8 cellular contexts compared by ENCODE assay signal in the genomic region with DNA sequence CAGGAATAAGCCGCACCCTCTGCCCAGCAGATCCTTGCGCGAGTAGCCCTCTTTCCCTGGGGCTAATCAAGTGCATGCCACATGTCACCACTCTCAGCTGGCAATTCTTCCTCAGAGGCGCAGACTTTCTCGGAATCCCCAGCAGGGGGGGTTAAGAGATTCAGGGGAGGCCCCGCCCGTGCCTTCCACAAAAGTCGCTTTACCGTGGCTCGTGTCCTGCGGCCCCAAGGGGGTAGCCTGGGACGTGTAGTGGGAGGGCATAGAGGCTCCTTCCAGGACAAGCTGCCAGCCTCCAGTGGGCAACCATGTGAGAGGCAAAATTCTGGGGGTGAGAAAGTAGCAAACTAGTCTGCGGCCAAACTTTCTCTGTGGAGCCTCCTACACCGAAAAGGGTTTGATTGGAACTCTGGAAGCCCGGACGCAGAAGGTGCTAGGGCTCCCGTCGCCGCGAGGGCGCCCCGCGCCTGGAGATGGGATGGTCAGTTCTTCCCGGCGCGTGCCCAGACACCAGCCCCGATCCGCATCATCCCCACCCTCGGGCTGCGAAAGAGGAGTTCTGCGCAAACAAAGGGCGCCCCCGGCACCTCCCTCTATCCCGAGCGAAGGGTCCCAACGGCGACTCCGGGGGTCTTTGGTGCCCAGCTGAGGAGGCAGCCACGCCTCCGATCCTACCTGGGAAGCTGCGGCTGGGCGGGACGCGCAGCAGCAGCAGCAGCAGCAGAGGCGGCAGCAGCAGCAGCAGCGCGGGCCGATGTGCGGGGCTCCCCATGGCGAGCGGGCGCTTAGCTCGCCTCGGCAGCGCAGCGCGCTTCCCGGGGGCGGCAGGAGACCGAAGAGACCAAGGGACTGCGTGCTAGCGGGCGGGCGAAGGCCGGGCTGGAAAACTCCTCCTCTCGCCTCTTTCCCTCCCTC. TPM values are rescaled to one million over a fixed set of nuclear protein-coding genes. Genes with fewer than 3 reads are reported as not detected.
DNase-seq lines count a peak whose midpoint lies in the region; ATAC-seq, FAIRE-seq and TF ChIP-seq lines count a peak whose summit lies in the region.

Gene SRPX (minus strand): TSS at position 848 of the 912 bp plus-strand sequence. CDS start 79 bp downstream, at position 769.

- H3K27ac Mint-ChIP-seq in MCF 10A (ENCODE audit: low read depth, unreplicated experiment), result no peak within 1 kb of the TSS

- H3K36me3 Mint-ChIP-seq in MCF 10A (ENCODE audit: insufficient read depth, unreplicated experiment), result no peaks in the 10 kb centered on the region

- H3K4me1 Mint-ChIP-seq in MCF 10A (ENCODE audit: insufficient read depth, unreplicated experiment), result no peaks in the 10 kb centered on the region

- ATAC-seq in stimulated activated naive CD8-positive, alpha-beta T cell treated with anti-CD3 and anti-CD28 coated beads, Interleukin-15, Interleukin-2, amounts not matched to agents 100 U/mL and 50 U/mL, for 24 hours, result peak; percentile 43

- H3K27ac ChIP-seq in kidney (ENCODE audit: low read depth in 2 of 2, low read length in 2 of 2), result no peak within 1 kb of the TSS

- intact Hi-C loops in MCF 10A (cut with micrococcal nuclease) (loop anchor here (1.0 kb wide), 1 partner anchor 107 kb away; the partner anchor contains the start of gene RPGR), kidney (cut with DNase I) (no loop called here)

- in situ Hi-C loops in Caki2 (cut with HindIII; ENCODE audit: low pct_unique_long_range_greater_than_20kb, low sequenced_read_pairs), result no loop called here
- in situ Hi-C loops in HAP-1 (cut with MboI; ENCODE audit: low sequenced_read_pairs), result no loop called here

- no peaks in the 10 kb centered on the region for H3K36me3 ChIP-seq in HAP-1 (replicated peaks)
- no peaks in the 10 kb centered on the region for H3K36me3 ChIP-seq in kidney (ENCODE audit: control insufficient read depth in 1 of 2, insufficient read depth in 2 of 2, low read length in 2 of 2)

- H3K4me1 ChIP-seq in HAP-1, result no peaks in the 10 kb centered on the region; the same call in 1 of the 2 replicates
- H3K4me1 ChIP-seq in kidney (ENCODE audit: control insufficient read depth in 1 of 2, insufficient read depth in 1 of 2, low read depth in 1 of 2, low read length in 2 of 2), result no peaks in the 10 kb centered on the region

- CTCF ChIA-PET in MCF 10A (lab: Yijun Ruan, JAX), result interaction anchor here (0.6 to 4.2 kb wide), 15 partner anchors 9 to 1895 kb away, joined by 3 to 18 read pairs (median 3); partner anchors contain the start of gene RPGR

- DNase-seq in Caki2 (ENCODE audit: low read depth), result peak; percentile 55
- DNase-seq in HAP-1 (ENCODE audit: low spot score in 2 of 2), result peak; percentile 38 to 71
- DNase-seq in NOMO-1 (lab: John Stamatoyannopoulos, UW; ENCODE audit: unreplicated experiment in 2 of 2), result peak; percentile 38 to 46
- peak; percentile 62 for DNase-seq in MCF 10A (ENCODE audit: unreplicated experiment)
- DNase-seq in kidney, result peak; percentile 70
- DNase-seq in stimulated activated naive CD8-positive, alpha-beta T cell treated with anti-CD3 and anti-CD28 coated beads, Interleukin-15, Interleukin-2, amounts not matched to agents 100 U/mL and 50 U/mL, for 24 hours, result peak; percentile 19
- no peak for DNase-seq in NCI-H187 (lab: John Stamatoyannopoulos, UW)
- DNase-seq in GM19239 (ENCODE audit: insufficient read length, low spot score), result no peak

- H3K27me3 Mint-ChIP-seq in MCF 10A (ENCODE audit: insufficient read depth, unreplicated experiment), result peaks cover 28% of the 10 kb centered on the region

- peaks cover 47% of the 10 kb centered on the region for H3K27me3 ChIP-seq in HAP-1 (ENCODE audit: low read depth)

- peak within 1 kb of the TSS; percentile 69 for H3K4me3 Mint-ChIP-seq in MCF 10A (ENCODE audit: unreplicated experiment)

- POLR2A ChIA-PET in MCF 10A (lab: Yijun Ruan, JAX), result interaction anchor here (2.0 kb wide), 1 partner anchor 107 kb away, joined by 9 read pairs; the partner anchor contains the start of gene RPGR

- no peak for FAIRE-seq in kidney (lab: Jason Lieb, UNC)
- FAIRE-seq in GM19239 (lab: Jason Lieb, UNC), result no peak

- BruUV-seq in MCF 10A (replicated peaks; lab: Mats Ljungman, UMichigan), result no TSS peak

- H3K9me3 Mint-ChIP-seq in MCF 10A (ENCODE audit: unreplicated experiment), result no peaks in the 10 kb centered on the region

- H3K4me3 ChIP-seq in HAP-1, result peak within 1 kb of the TSS; percentile 30
- H3K4me3 ChIP-seq in kidney (ENCODE audit: low read length in 2 of 2), result peak within 1 kb of the TSS; percentile 36 to 51

- H3K9me3 ChIP-seq in HAP-1, result no peaks in the 10 kb centered on the region
- H3K9me3 ChIP-seq in kidney (ENCODE audit: control insufficient read depth in 1 of 2, low read length in 2 of 2), result no peaks in the 10 kb centered on the region

- TF ChIP-seq CTCF in MCF 10A (IDR thresholded peaks at IDR 0.05; ENCODE audit: unreplicated experiment), result peak; percentile 30
- no peak for TF ChIP-seq CTCF in kidney (IDR thresholded peaks at IDR 0.05; ENCODE audit: borderline replicate concordance, extremely low read depth, insufficient read depth)

- no peak within 1 kb of the TSS for H3K9ac ChIP-seq in kidney (ENCODE audit: low read length in 2 of 2)

RNA-seq across cellular contexts. Expression of gene SRPX, which starts in this region (rescaled TPM):
- total RNA-seq in Caki2 (2014; rRNA removed; shearing (Covaris generic); ENCODE audit: low replicate concordance), result 7.1 and 22.4 TPM in 2 replicates
- total RNA-seq in MCF 10A (2022) (7.4 and 9.4 TPM in 2 replicates), kidney (39.2 TPM)
- polyA plus RNA-seq in kidney (ENCODE audit: insufficient read depth, low read depth, low replicate concordance), result 6.1 TPM

Comparison
In these comparisons a context has a peak if more than half of its experiments do, and no peak if none do; other contexts are left out.
1. DNase-seq: peak in Caki2 (single experiment), HAP-1 (2 of 2), NOMO-1 (2 of 2), MCF 10A (single experiment), kidney (single experiment) and stimulated activated naive CD8-positive, alpha-beta T cell treated with anti-CD3 and anti-CD28 coated beads, Interleukin-15, Interleukin-2, amounts not matched to agents 100 U/mL and 50 U/mL, for 24 hours (single experiment); none in NCI-H187 (0 of 2) and GM19239 (single experiment).